In genomic region chr2:205593891-205594290, GRCh38 we compare ENCODE assay signal across 22 cellular contexts.
A peak's percentile ranks its signal among the peaks of the same experiment; 100 is the strongest.
DNase-seq lines count a peak whose midpoint lies in the region; ATAC-seq and TF ChIP-seq lines count a peak whose summit lies in the region.
"Had no signal": no experiment of that assay in that cellular context is flagged by ENCODE, and none has a peak within 500 bp of the region (broad histone marks: within the 10 kb centered on the region; RNA-seq: fewer than 3 reads in every experiment).

No MANE protein-coding gene starts in this region.

- no peaks in the 10 kb centered on the region for H3K36me3 ChIP-seq in heart right ventricle
- H3K36me3 ChIP-seq: Peyer's patch had no signal

- 48 to 53% methylated on average over 4 of the region's 4 CpGs for WGBS in heart right ventricle, 2 donors

- H3K4me1 ChIP-seq in heart right ventricle, result peaks cover 0 to 15% (median 0%) of the 10 kb centered on the region in 9 donors
- H3K4me1 ChIP-seq: Peyer's patch had no signal

- peaks cover 5% of the 10 kb centered on the region for H3K36me3 Mint-ChIP-seq in nephron progenitor cell (ENCODE audit: low read depth)
- H3K36me3 Mint-ChIP-seq: CD14-positive monocyte had no signal

- H3K27ac Mint-ChIP-seq in nephron progenitor cell, result peak overlapping the region; percentile 82
- H3K27ac Mint-ChIP-seq: B cell, CD14-positive monocyte, H9, HFFc6 had no signal

- H3K27ac ChIP-seq in heart right ventricle, result peak overlapping the region in 1 of 10 donors; percentile 39
- H3K27ac ChIP-seq: A549, GM23248, Peyer's patch had no signal

- peaks cover 0 to 8% (median 0%) of the 10 kb centered on the region in 11 donors for H3K9me3 ChIP-seq in heart right ventricle
- H3K9me3 ChIP-seq: A549, Peyer's patch had no signal

- no peak overlapping the region for H3K4me3 Mint-ChIP-seq in nephron progenitor cell
- H3K4me3 Mint-ChIP-seq: B cell, CD14-positive monocyte, H9, HFFc6 had no signal

- TF ChIP-seq CTCF in heart right ventricle (IDR thresholded peaks at IDR 0.05) (no peak), nephron progenitor cell (IDR thresholded peaks at IDR 0.05) (no peak)

- H3K4me3 ChIP-seq in heart right ventricle, result no peak overlapping the region
- H3K4me3 ChIP-seq: A549, GM23248, Peyer's patch had no signal

- H3K4me1 Mint-ChIP-seq in nephron progenitor cell, result peaks cover 60% of the 10 kb centered on the region
- H3K4me1 Mint-ChIP-seq: B cell, CD14-positive monocyte had no signal

- intact Hi-C loops in heart right ventricle (cut with DNase I), result no loop called here

- DNase-seq in RPMI7951 (ENCODE audit: low read depth) (peak; percentile 40), amniotic epithelial cell (ENCODE audit: low read depth) (peak; percentile 13), heart right ventricle (peak; percentile 20 to 28), nephron progenitor cell (no peak), OCI-M2 (lab: John Stamatoyannopoulos, UW; ENCODE audit: unreplicated experiment) (no peak), NCI-H2029 treated with DMSO at 0.1 percent for 48 hours (lab: John Stamatoyannopoulos, UW) (no peak)
- no peak for DNase-seq in activated effector memory CD4-positive, alpha-beta T cell treated with Interleukin-2 at 50 U/mL for 16 hours
- DNase-seq: GM23248, H9, HFFc6, KG1, NCI-H1092 treated with DMSO at 0.1 percent for 48 hours, NCI-H1436 treated with DMSO at 0.1 percent for 48 hours, NCI-H2029, NCI-H226, NCI-H510A treated with DMSO at 0.1 percent for 48 hours, NCI-H748 treated with DMSO at 0.1 percent for 48 hours, Peyer's patch had no signal

- H3K27me3 ChIP-seq in heart right ventricle, result no peaks in the 10 kb centered on the region
- H3K27me3 ChIP-seq: Peyer's patch had no signal

- H3K27me3 Mint-ChIP-seq in nephron progenitor cell (ENCODE audit: low read depth, poor library complexity), result peaks cover 6% of the 10 kb centered on the region

- peak; percentile 48 to 89 (median 84) for ATAC-seq in heart right ventricle
- ATAC-seq: A549, HepG2 had no signal

- H3K9me3 Mint-ChIP-seq in nephron progenitor cell, result peaks cover 17% of the 10 kb centered on the region
- H3K9me3 Mint-ChIP-seq: H9, HFFc6 had no signal

Comparison
In these comparisons a context has a peak if more than half of its experiments do, and no peak if none do; other contexts are left out.
1. DNase-seq: peak in RPMI7951 (single experiment), amniotic epithelial cell (single experiment) and heart right ventricle (2 of 2); none in nephron progenitor cell (single experiment), OCI-M2 (single experiment), NCI-H2029 treated with DMSO at 0.1 percent for 48 hours (single experiment) and activated effector memory CD4-positive, alpha-beta T cell treated with Interleukin-2 at 50 U/mL for 16 hours (single experiment).